In the genomic region with DNA sequence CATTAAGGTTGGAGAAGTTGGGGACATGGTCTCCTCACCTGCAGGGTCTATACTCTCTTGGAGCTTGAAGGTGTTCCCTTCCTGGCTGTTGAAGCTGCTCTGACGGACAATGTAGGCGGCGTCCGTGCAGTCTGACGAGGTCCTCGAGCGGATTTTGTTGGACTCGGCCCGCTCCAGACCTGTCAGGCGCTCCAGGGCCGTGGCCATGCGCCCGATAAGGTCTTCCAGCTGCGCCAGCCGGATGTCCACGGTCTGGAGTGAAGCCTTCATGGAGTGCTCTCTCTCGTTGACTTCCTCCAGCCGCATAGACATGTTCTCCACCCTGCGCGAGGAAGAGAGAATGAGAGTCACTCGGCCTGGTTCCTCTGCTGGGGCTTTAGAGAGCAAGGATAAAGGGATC, we compare ENCODE assay signal across 8 cellular contexts.
"Had no signal": no experiment of that assay in that cellular context is flagged by ENCODE, and none has a peak within 500 bp of the region (broad histone marks: within the 10 kb centered on the region; RNA-seq: fewer than 3 reads in every experiment).

No MANE protein-coding gene starts in this region.

- H3K4me3 ChIP-seq: GM12878 had no signal

- FAIRE-seq: G401.6, GM12878, GM12891, GM12892, GM18507, GM19239 had no signal

- ATAC-seq: GM12878 had no signal

- DNase-seq: GDM1, GF-D8 had no signal
